In genomic region chr14:50062438-50063039, GRCh38 we compare ENCODE assay signal across 1 cellular context.
TF ChIP-seq lines count a peak whose summit lies in the region.

No MANE protein-coding gene starts in this region.

TF ChIP-seq in HCT116, 20 proteins besides CTCF, POLR2A, EP300 and RAD21 (continued from another document):
- TF ChIP-seq ZBTB33 (IDR thresholded peaks at IDR 0.05; ENCODE audit: extremely low read depth, insufficient replicate concordance, low read length) (no peak), FOSL1 (IDR thresholded peaks at IDR 0.05; ENCODE audit: low read depth) (peak; percentile 67), JUND (IDR thresholded peaks at IDR 0.05) (peak; percentile 70), EZH2 (IDR thresholded peaks at IDR 0.05) (no peak), ATF3 (IDR thresholded peaks at IDR 0.05) (no peak), MAX (IDR thresholded peaks at IDR 0.05) (0 out of 2 replicates have a peak, but pooled peaks have one; percentile 45), EZH2phosphoT487 (IDR thresholded peaks at IDR 0.05; ENCODE audit: borderline replicate concordance) (no peak), REST (IDR thresholded peaks at IDR 0.05; ENCODE audit: low read depth) (no peak), YY1 (IDR thresholded peaks at IDR 0.05; ENCODE audit: extremely low read depth, insufficient replicate concordance, low read depth, low read length) (no peak), SRF (IDR thresholded peaks at IDR 0.05; ENCODE audit: low read depth) (no peak), SIN3A (IDR thresholded peaks at IDR 0.05; ENCODE audit: low read depth) (no peak), EGR1 (IDR thresholded peaks at IDR 0.05; ENCODE audit: low read depth) (no peak), ZNF274 (IDR thresholded peaks at IDR 0.05; ENCODE audit: low read depth, low read length) (no peak), CBX3 (IDR thresholded peaks at IDR 0.05; ENCODE audit: low read depth) (no peak)
